Comparison of ENCODE assay signal across 17 cellular contexts in the genomic region with DNA sequence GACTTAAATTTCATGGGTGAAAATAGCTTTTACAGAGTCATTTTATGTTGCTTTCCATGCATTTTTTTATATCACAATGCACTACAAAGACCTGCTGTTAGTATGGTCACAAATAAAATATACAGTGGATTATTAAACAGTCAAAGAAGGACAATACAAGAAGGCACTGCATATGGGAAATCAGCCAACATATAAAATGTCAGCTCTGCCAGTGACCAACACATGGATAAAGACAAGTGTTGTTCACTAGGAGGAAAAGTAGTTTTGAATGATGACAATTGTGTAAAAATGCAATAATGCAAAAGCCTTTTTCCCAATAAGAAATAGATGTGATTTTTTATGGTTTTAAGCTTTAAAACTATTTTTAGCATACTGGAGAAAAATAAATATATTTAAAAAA.
"Had no signal": no experiment of that assay in that cellular context is flagged by ENCODE, and none has a peak within 500 bp of the region (broad histone marks: within the 10 kb centered on the region; RNA-seq: fewer than 3 reads in every experiment).

No MANE protein-coding gene starts in this region.

- DNase-seq: dorsolateral prefrontal cortex; effector CD8-positive, alpha-beta T cell; endodermal cell; foreskin fibroblast; glutamatergic neuron; heart right ventricle; immature natural killer cell; left ventricle myocardium superior; lower lobe of right lung; mucosa of descending colon; naive B cell; pancreas; stimulated activated CD4-positive, alpha-beta T cell treated with anti-CD3 and anti-CD28 coated beads, Interleukin-2, amount 100 ng/mL, for 24 hours; stimulated activated CD4-positive, alpha-beta T cell treated with anti-CD3 and anti-CD28 coated beads, Interleukin-4, amount 100 ng/mL, for 24 hours; stimulated activated naive CD8-positive, alpha-beta T cell treated with anti-CD3 and anti-CD28 coated beads, Interleukin-15, Interleukin-2, amounts not matched to agents 100 U/mL and 50 U/mL, for 24 hours; substantia nigra; upper lobe of left lung had no signal
